Comparison of ENCODE assay signal across 1 cellular context in genomic region chr9:73133042-73133651, GRCh38.
TF ChIP-seq lines count a peak whose summit lies in the region.

No MANE protein-coding gene starts in this region.

TF ChIP-seq in WTC11, 78 proteins besides CTCF, POLR2A, EP300 and RAD21 (continued from another document):
- TF ChIP-seq, protein P1, sequence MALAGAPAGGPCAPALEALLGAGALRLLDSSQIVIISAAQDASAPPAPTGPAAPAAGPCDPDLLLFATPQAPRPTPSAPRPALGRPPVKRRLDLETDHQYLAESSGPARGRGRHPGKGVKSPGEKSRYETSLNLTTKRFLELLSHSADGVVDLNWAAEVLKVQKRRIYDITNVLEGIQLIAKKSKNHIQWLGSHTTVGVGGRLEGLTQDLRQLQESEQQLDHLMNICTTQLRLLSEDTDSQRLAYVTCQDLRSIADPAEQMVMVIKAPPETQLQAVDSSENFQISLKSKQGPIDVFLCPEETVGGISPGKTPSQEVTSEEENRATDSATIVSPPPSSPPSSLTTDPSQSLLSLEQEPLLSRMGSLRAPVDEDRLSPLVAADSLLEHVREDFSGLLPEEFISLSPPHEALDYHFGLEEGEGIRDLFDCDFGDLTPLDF (CRISPR knock-in tag; IDR thresholded peaks at IDR 0.05), result no peak
- TF ChIP-seq, protein P2, sequence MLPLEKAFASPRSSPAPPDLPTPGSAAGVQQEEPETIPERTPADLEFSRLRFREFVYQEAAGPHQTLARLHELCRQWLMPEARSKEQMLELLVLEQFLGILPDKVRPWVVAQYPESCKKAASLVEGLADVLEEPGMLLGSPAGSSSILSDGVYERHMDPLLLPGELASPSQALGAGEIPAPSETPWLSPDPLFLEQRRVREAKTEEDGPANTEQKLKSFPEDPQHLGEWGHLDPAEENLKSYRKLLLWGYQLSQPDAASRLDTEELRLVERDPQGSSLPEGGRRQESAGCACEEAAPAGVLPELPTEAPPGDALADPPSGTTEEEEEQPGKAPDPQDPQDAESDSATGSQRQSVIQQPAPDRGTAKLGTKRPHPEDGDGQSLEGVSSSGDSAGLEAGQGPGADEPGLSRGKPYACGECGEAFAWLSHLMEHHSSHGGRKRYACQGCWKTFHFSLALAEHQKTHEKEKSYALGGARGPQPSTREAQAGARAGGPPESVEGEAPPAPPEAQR (CRISPR knock-in tag; IDR thresholded peaks at IDR 0.05), result no peak
